Comparison of ENCODE assay signal across 1 cellular context in genomic region chr5:177425196-177425800, GRCh38.
TF ChIP-seq lines count a peak whose summit lies in the region.

No MANE protein-coding gene starts in this region.

TF ChIP-seq in K562, 482 proteins besides CTCF, POLR2A, EP300 and RAD21 (continues in another document):
- TF ChIP-seq BCOR (IDR thresholded peaks at IDR 0.05) (no peak), JUND (IDR thresholded peaks at IDR 0.05; ENCODE audit: borderline replicate concordance, low read depth, low read length) (no peak), JUND (tag; IDR thresholded peaks at IDR 0.05; ENCODE audit: borderline replicate concordance, low read depth, low read length) (0 out of 3 replicates have a peak, but pooled peaks have one; percentile 35), ZNF24 (IDR thresholded peaks at IDR 0.05) (no peak), DEAF1 (CRISPR knock-in tag; IDR thresholded peaks at IDR 0.05) (no peak), BRF1 (IDR thresholded peaks at IDR 0.05; ENCODE audit: borderline replicate concordance, extremely low read depth, insufficient read length) (no peak), NCOA4 (IDR thresholded peaks at IDR 0.05; ENCODE audit: partially characterized antibody) (no peak), SMARCA4 (IDR thresholded peaks at IDR 0.05) (peak; percentile 43; the same call in 1 of the 2 replicates), LARP7 (IDR thresholded peaks at IDR 0.05) (no peak), ZFP91 (CRISPR knock-in tag; IDR thresholded peaks at IDR 0.05) (no peak), ETV1 (tag; conservative IDR thresholded peaks at IDR 0.05; ENCODE audit: low read depth) (no peak), SMARCE1 (IDR thresholded peaks at IDR 0.05) (0 out of 2 replicates have a peak, but pooled peaks have one; percentile 61), EHMT2 (IDR thresholded peaks at IDR 0.05) (no peak), MIER1 (IDR thresholded peaks at IDR 0.05; ENCODE audit: low read depth) (no peak), GATA2 (CRISPR knock-in tag; IDR thresholded peaks at IDR 0.05) (0 out of 2 replicates have a peak, but pooled peaks have one; percentile 12), ARID1B (IDR thresholded peaks at IDR 0.05) (peak; percentile 60; the same call in 1 of the 2 replicates), ZBTB34 (CRISPR knock-in tag; IDR thresholded peaks at IDR 0.05) (no peak), EZH2 (IDR thresholded peaks at IDR 0.05; ENCODE audit: borderline replicate concordance, low read depth, low read length) (no peak), ZNF589 (CRISPR knock-in tag; IDR thresholded peaks at IDR 0.05; ENCODE audit: low read depth) (peak; percentile 81; the same call in 1 of the 2 replicates), HOXB6 (CRISPR knock-in tag; IDR thresholded peaks at IDR 0.05; ENCODE audit: borderline replicate concordance) (no peak), FOXA3 (CRISPR knock-in tag; conservative IDR thresholded peaks at IDR 0.05 in 1 of 2, IDR thresholded peaks at IDR 0.05 in 1 of 2) (no peak; a peak in 1 of 4 replicates), PTRF (tag; IDR thresholded peaks at IDR 0.05) (0 out of 2 replicates have a peak, but pooled peaks have one; percentile 47), SUPT5H (IDR thresholded peaks at IDR 0.05) (no peak), ZNF217 (CRISPR knock-in tag; IDR thresholded peaks at IDR 0.05) (no peak), TSHZ1 (CRISPR knock-in tag; IDR thresholded peaks at IDR 0.05) (no peak), ZFX (CRISPR knock-in tag; IDR thresholded peaks at IDR 0.05) (no peak), ELK1 (CRISPR knock-in tag; IDR thresholded peaks at IDR 0.05) (no peak), NCOA2 (IDR thresholded peaks at IDR 0.05; ENCODE audit: partially characterized antibody in 2 of 2) (no peak), WHSC1 (IDR thresholded peaks at IDR 0.05; ENCODE audit: low read length) (no peak), ZNF124 (CRISPR knock-in tag; IDR thresholded peaks at IDR 0.05) (no peak), BCLAF1 (IDR thresholded peaks at IDR 0.05; ENCODE audit: borderline replicate concordance in 1 of 2, control insufficient read depth in 1 of 2, low read depth in 2 of 2, low read length in 1 of 2) (no peak), TAF15 (IDR thresholded peaks at IDR 0.05; ENCODE audit: low read depth, low read length) (no peak), BDP1 (IDR thresholded peaks at IDR 0.05; ENCODE audit: insufficient read depth, insufficient read length) (no peak), E2F4 (CRISPR knock-in tag; IDR thresholded peaks at IDR 0.05; ENCODE audit: low read depth) (no peak), POLR2G (IDR thresholded peaks at IDR 0.05; ENCODE audit: low read depth, low read length) (no peak), YY1 (IDR thresholded peaks at IDR 0.05; ENCODE audit: borderline replicate concordance in 1 of 3, control insufficient read depth in 1 of 3, extremely low read depth in 1 of 3, insufficient read depth in 3 of 3, insufficient read length in 1 of 3, insufficient replicate concordance in 2 of 3, low read depth in 1 of 3, low read length in 2 of 3) (no peak), ZSCAN29 (IDR thresholded peaks at IDR 0.05) (no peak), ZNF785 (CRISPR knock-in tag; IDR thresholded peaks at IDR 0.05) (no peak), MECOM (CRISPR knock-in tag; IDR thresholded peaks at IDR 0.05) (no peak), FOXJ3 (CRISPR knock-in tag; IDR thresholded peaks at IDR 0.05) (no peak), CCNT2 (IDR thresholded peaks at IDR 0.05; ENCODE audit: borderline replicate concordance, extremely low read depth, insufficient read length, low read depth, low read length) (no peak), ZNF398 (CRISPR knock-in tag; IDR thresholded peaks at IDR 0.05) (no peak), NFRKB (IDR thresholded peaks at IDR 0.05; ENCODE audit: low read depth) (peak; percentile 70; the same call in 1 of the 2 replicates), CAMTA2 (CRISPR knock-in tag; conservative IDR thresholded peaks at IDR 0.05) (0 out of 2 replicates have a peak, but pooled peaks have one; percentile 55), CC2D1A (IDR thresholded peaks at IDR 0.05) (no peak), CTCFL (IDR thresholded peaks at IDR 0.05; ENCODE audit: borderline replicate concordance, insufficient read depth, low read depth, low read length, poor library complexity, severe bottlenecking) (no peak), ZNF644 (tag; IDR thresholded peaks at IDR 0.05; ENCODE audit: low read depth) (no peak), ZFP36 (IDR thresholded peaks at IDR 0.05; ENCODE audit: low read depth, low read length, partially characterized antibody) (no peak)
